In the genomic region with DNA sequence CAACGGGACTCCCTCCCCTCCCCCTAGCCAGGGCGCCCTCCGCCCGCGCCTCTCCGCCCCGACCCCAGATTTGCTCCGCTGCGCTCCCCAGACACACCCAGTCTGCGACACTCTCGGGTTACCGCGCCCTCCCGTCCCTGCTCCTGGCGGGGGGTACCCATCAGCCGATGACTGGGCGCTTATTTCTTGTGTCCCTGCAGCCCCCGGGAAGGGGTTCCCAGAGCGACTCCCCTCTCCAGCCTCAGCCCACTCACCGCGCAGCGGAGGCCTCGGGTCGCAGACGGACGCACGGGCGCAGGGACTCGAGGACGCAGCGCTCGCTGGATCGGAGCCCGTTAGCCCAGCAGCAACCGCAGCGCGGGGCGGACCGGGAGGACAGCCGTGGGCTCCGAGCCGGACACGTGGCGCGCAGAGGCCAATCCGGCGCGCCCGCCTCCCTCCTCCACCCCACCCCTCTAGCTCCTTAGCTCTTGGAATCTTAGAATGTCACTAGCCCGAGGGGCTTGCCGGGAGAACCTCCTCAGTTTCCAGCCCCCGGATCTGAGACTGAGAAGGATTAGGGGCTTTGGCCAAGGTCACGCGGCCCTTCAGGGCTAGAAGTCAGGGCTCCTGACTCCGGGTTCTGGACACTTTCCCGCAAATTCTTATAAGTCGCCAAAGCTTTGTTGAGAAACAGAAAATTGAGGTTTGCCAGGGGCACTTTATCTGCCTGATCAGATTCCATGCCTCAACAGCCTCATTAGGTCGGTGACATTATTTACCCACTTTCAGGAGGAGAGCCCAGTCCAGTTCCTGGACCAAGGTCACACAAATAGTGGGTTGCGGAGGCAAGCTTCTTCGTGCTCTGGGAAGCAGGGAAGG, we compare ENCODE assay signal across 8 cellular contexts. TPM values are rescaled to one million over a fixed set of nuclear protein-coding genes. Genes with fewer than 3 reads are reported as not detected.
DNase-seq lines count a peak whose midpoint lies in the region; ATAC-seq and TF ChIP-seq lines count a peak whose summit lies in the region.

Gene ANXA6, minus strand, starts transcription at position 354 of the 861 bp plus-strand sequence. CDS start 9,878 bp downstream, outside the sequence.

- H3K27me3 ChIP-seq in left lung, result no peaks in the 10 kb centered on the region

- peak; percentile 66 for ATAC-seq in HG02885 (IDR thresholded peaks at IDR 0.05; ENCODE audit: poor library complexity, unreplicated experiment)
- peak; percentile 99 for ATAC-seq in left lung

- H3K4me1 ChIP-seq in left lung, result peaks cover 28 to 55% of the 10 kb centered on the region in 2 donors

- H3K4me3 ChIP-seq in left lung, result peak within 1 kb of the TSS; percentile 74 to 80

- H3K9me3 ChIP-seq in left lung, result no peaks in the 10 kb centered on the region

- H3K36me3 ChIP-seq in left lung, result no peaks in the 10 kb centered on the region

- H3K27ac ChIP-seq in left lung, result peak within 1 kb of the TSS; percentile 69 to 79

- TF ChIP-seq CTCF in left lung (IDR thresholded peaks at IDR 0.05), result no peak

- DNase-seq in NCI-H2081 (lab: John Stamatoyannopoulos, UW), result peak; percentile 38 to 67
- DNase-seq in NCI-H2081 treated with DMSO at 0.1 percent for 48 hours (lab: John Stamatoyannopoulos, UW), result no peak
- peak; percentile 81 for DNase-seq in NCI-H2227 (lab: John Stamatoyannopoulos, UW; ENCODE audit: unreplicated experiment)
- peak; percentile 76 for DNase-seq in activated CD4-positive, alpha-beta T cell treated with anti-CD3 and anti-CD28 coated beads for 48 hours
- DNase-seq in dermis blood vessel endothelial cell, result peak; percentile 84
- peak; percentile 91 to 97 for DNase-seq in left lung
- DNase-seq in stimulated activated CD4-positive, alpha-beta T cell treated with anti-CD3 and anti-CD28 coated beads, Interleukin-2, amount 100 ng/mL, for 4 hours (ENCODE audit: low read depth), result peak; percentile 35

- intact Hi-C loops in left lung (cut with DNase I), result no loop called here

RNA-seq across cellular contexts. Expression of gene ANXA6, which starts in this region (rescaled TPM):
- total RNA-seq in dermis blood vessel endothelial cell, result 144 and 211 TPM in 2 replicates
- 100 to 1,000 TPM; 188 to 198 TPM for total RNA-seq in left lung
